Comparison of ENCODE assay signal across 19 cellular contexts in the genomic region with DNA sequence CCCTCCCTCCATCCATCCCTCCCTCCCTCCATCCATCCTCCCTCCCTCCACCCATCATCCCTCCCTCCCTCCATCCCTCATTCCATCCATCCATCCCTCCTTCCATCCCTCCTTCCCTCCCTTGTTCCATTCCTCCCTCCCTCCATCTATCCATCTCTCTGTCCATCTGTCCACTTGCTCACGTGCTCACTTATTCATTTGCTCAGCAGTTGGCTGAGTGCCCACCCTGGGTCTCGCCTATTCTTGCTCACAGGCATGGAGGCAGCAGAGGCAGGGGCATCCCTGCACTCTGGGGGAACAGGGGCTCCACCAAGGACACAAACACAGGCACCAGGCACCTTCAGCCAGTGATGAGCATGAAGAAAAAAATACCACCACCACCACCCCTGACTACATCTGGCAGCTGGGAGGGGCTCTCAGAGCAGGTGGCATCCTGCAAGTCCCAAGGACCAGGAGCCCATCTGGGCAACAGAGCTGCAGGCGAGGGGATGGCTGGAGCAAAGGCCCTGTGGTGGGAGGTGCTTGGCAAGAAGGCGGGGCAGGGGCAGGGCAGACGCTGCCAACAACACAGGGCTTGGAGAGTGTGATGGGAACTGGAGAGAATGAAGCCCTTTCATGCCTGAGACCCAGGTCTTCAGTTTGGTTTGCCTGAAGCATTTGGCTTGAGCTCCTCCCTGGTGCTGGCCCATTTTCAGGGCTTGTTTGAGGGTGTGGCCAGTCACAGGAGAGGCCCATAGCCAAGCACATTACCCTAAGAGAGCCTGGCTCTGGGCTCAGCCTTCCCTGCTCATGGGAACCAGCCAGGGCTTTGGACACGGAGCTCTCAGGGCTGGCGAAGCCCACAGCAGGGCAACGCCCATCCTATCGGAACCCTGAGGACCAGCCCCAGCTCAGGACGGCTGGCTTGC. TPM values are rescaled to one million over a fixed set of nuclear protein-coding genes. Genes with fewer than 3 reads are reported as not detected.
A peak's percentile ranks its signal among the peaks of the same experiment; 100 is the strongest.
DNase-seq lines count a peak whose midpoint lies in the region; ATAC-seq and TF ChIP-seq lines count a peak whose summit lies in the region.
"Had no signal": no experiment of that assay in that cellular context is flagged by ENCODE, and none has a peak within 500 bp of the region (broad histone marks: within the 10 kb centered on the region; RNA-seq: fewer than 3 reads in every experiment).

No MANE protein-coding gene starts in this region.

- TF ChIP-seq POLR2A in heart left ventricle (IDR thresholded peaks at IDR 0.05) = no peak

- TF ChIP-seq CTCF in heart left ventricle (IDR thresholded peaks at IDR 0.05) (no peak), psoas muscle (IDR thresholded peaks at IDR 0.05) (no peak)

- H3K4me3 ChIP-seq in heart left ventricle (no peak overlapping the region), psoas muscle (no peak overlapping the region)
- H3K4me3 ChIP-seq: neural progenitor cell, upper lobe of right lung had no signal

- 47 to 59% (median 53%) methylated on average over 8 to 10 of the region's 10 CpGs for WGBS in heart left ventricle, 4 donors
- 17 to 28% (median 24%) methylated on average over 10 of the region's 10 CpGs for WGBS in psoas muscle, 3 donors

- peak; percentile 19 for DNase-seq in NCI-H748 (lab: John Stamatoyannopoulos, UW; ENCODE audit: unreplicated experiment)
- no peak for DNase-seq in NCI-H748 treated with DMSO at 0.1 percent for 48 hours (lab: John Stamatoyannopoulos, UW)
- peak; percentile 59 for DNase-seq in NCI-H524 treated with DMSO at 0.1 percent for 48 hours (lab: John Stamatoyannopoulos, UW)
- DNase-seq in heart left ventricle = peak in 3 of 5 donors; percentile 8 to 41 (median 18)
- DNase-seq in psoas muscle = peak; percentile 11 to 41
- DNase-seq in putamen (ENCODE audit: low spot score) = no peak
- DNase-seq in kidney tubule cell (ENCODE audit: low spot score) = no peak
- DNase-seq: activated naive CD4-positive, alpha-beta T cell treated with anti-CD3 and anti-CD28 coated beads, Interleukin-2, amount 50 U/mL, for 16 hours; dermis blood vessel endothelial cell; DMS53; NCI-H187; NCI-H774; retina; upper lobe of right lung had no signal

- H3K36me3 ChIP-seq in heart left ventricle = no peaks in the 10 kb centered on the region
- no peaks in the 10 kb centered on the region for H3K36me3 ChIP-seq in psoas muscle (ENCODE audit: insufficient read depth in 1 of 2, low read depth in 1 of 2)
- H3K36me3 ChIP-seq: neural progenitor cell, upper lobe of right lung had no signal

- H3K4me1 ChIP-seq in heart left ventricle (peaks cover 0 to 5% (median 0%) of the 10 kb centered on the region in 12 donors), psoas muscle (no peaks in the 10 kb centered on the region)
- H3K4me1 ChIP-seq: upper lobe of right lung had no signal

- intact Hi-C loops in heart left ventricle (cut with DNase I) (no loop called here), psoas muscle (cut with DNase I) (no loop called here)

- H3K27me3 ChIP-seq in heart left ventricle (peaks cover 0 to 34% (median 3%) of the 10 kb centered on the region in 9 donors), psoas muscle (ENCODE audit: insufficient read depth in 3 of 3, low read length in 2 of 3) (peaks cover 0 to 29% (median 3%) of the 10 kb centered on the region in 3 donors)

- peaks cover 0 to 8% (median 0%) of the 10 kb centered on the region in 12 donors for H3K9me3 ChIP-seq in heart left ventricle
- H3K9me3 ChIP-seq in psoas muscle = no peaks in the 10 kb centered on the region
- H3K9me3 ChIP-seq: upper lobe of right lung had no signal

- H3K27ac ChIP-seq in heart left ventricle (no peak overlapping the region), psoas muscle (no peak overlapping the region)
- H3K27ac ChIP-seq: C4-2B, epithelial cell of prostate, neural progenitor cell, upper lobe of right lung had no signal

- ATAC-seq in heart left ventricle = no peak
- ATAC-seq in psoas muscle = no peak
- ATAC-seq in HG03442 (IDR thresholded peaks at IDR 0.05; ENCODE audit: unreplicated experiment) = no peak
- ATAC-seq: Panc1, upper lobe of right lung had no signal

RNA-seq across cellular contexts. Expression of a gene that starts 40.2 kb away (rescaled TPM):
- 10 to 100 TPM in 1 of 9 donors, 1 to 10 TPM in 8; 7.2 to 10.5 (median 8.7) TPM for total RNA-seq in heart left ventricle
- polyA plus RNA-seq in heart left ventricle = 10 to 100 TPM in 1 of 2 donors, 1 to 10 TPM in 1; 7.1 to 10.2 TPM
- total RNA-seq in psoas muscle = 1 to 10 TPM; 5.1 to 7.2 (median 5.7) TPM
- 10 to 100 TPM in 1 of 3 donors, 1 to 10 TPM in 2; 6.5 to 11.4 (median 7.8) TPM for polyA plus RNA-seq in psoas muscle

RNA-seq across cellular contexts. Expression of a gene that starts 47.4 kb away (rescaled TPM):
- total RNA-seq in heart left ventricle = under 1 TPM in 3 of 9 donors, not detected in 6; 0.07 to 0.32 (median 0.07) TPM
- polyA plus RNA-seq in heart left ventricle = under 1 TPM in 1 of 2 donors, not detected in 1; 0.01 TPM
- under 1 TPM in 1 of 4 donors, not detected in 3; 0.08 TPM for total RNA-seq in psoas muscle
- under 1 TPM; 0.01 to 0.07 (median 0.04) TPM for polyA plus RNA-seq in psoas muscle
- total RNA-seq: dermis blood vessel endothelial cell had no signal

RNA-seq across cellular contexts. Expression of a gene that starts 48.6 kb away (rescaled TPM):
- total RNA-seq in heart left ventricle (10 to 100 TPM; 14.9 to 46.9 (median 19.2) TPM), psoas muscle (10 to 100 TPM; 17.3 to 20.9 (median 19.4) TPM)
- polyA plus RNA-seq in heart left ventricle (10 to 100 TPM; 23.6 to 25.3 TPM), psoas muscle (10 to 100 TPM; 11.6 to 21.6 (median 15.5) TPM)

Comparison
In these comparisons a context has a peak if more than half of its experiments do, and no peak if none do; other contexts are left out.
1. DNase-seq: peak in NCI-H748 (single experiment), NCI-H524 treated with DMSO at 0.1 percent for 48 hours (single experiment), heart left ventricle (3 of 5) and psoas muscle (2 of 2); none in NCI-H748 treated with DMSO at 0.1 percent for 48 hours (single experiment), putamen (single experiment) and kidney tubule cell (single experiment).